ENCODE assay signal across 21 cellular contexts in genomic region chr15:41878355-41878699, GRCh38. TPM values are rescaled to one million over a fixed set of nuclear protein-coding genes. Genes with fewer than 3 reads are reported as not detected.
A peak's percentile ranks its signal among the peaks of the same experiment; 100 is the strongest.
DNase-seq lines count a peak whose midpoint lies in the region; ATAC-seq and TF ChIP-seq lines count a peak whose summit lies in the region.
"Had no signal": no experiment of that assay in that cellular context is flagged by ENCODE, and none has a peak within 500 bp of the region (broad histone marks: within the 10 kb centered on the region; RNA-seq: fewer than 3 reads in every experiment).

No MANE protein-coding gene starts in this region.

- peaks cover 3% of the 10 kb centered on the region for H3K36me3 Mint-ChIP-seq in activated CD4-positive, alpha-beta T cell treated with anti-CD3 and anti-CD28 coated beads, Interleukin-2, amount 10 ng/mL, durations not matched to agents 24 days and 14 days (ENCODE audit: low read depth)
- peaks cover 1% of the 10 kb centered on the region for H3K36me3 Mint-ChIP-seq in activated CD4-positive, alpha-beta memory T cell treated with anti-CD3 and anti-CD28 coated beads for 36 hours
- H3K36me3 Mint-ChIP-seq: activated CD8-positive, alpha-beta memory T cell treated with anti-CD3 and anti-CD28 coated beads, Interleukin-2, amount 10 ng/mL, durations not matched to agents 7 days and 5 days; activated naive CD8-positive, alpha-beta T cell treated with anti-CD3 and anti-CD28 coated beads, Interleukin-2, amount 10 ng/mL, durations not matched to agents 7 days and 5 days; IgD-negative memory B cell had no signal

- TF ChIP-seq CTCF in RWPE1 (conservative IDR thresholded peaks at IDR 0.05; ENCODE audit: low read depth) (no peak), lung (IDR thresholded peaks at IDR 0.05; ENCODE audit: control extremely low read depth, extremely low read depth) (no peak), thyroid gland (IDR thresholded peaks at IDR 0.05) (no peak)

- CTCF ChIA-PET in RWPE1 (lab: Yijun Ruan, JAX): no interaction called here
- CTCF ChIA-PET in activated CD4-positive, alpha-beta memory T cell treated with anti-CD3 and anti-CD28 coated beads for 36 hours (lab: Charles Lee): no interaction called here

- intact Hi-C loops in activated CD4-positive, alpha-beta T cell treated with anti-CD3 and anti-CD28 coated beads, Interleukin-2, amount 10 ng/mL, durations not matched to agents 24 days and 14 days (cut with micrococcal nuclease): no loop called here
- intact Hi-C loops in thyroid gland (cut with DNase I): no loop called here
- intact Hi-C loops in activated CD4-positive, alpha-beta memory T cell treated with anti-CD3 and anti-CD28 coated beads for 36 hours (cut with micrococcal nuclease): no loop called here

- H3K4me1 Mint-ChIP-seq in activated CD4-positive, alpha-beta T cell treated with anti-CD3 and anti-CD28 coated beads, Interleukin-2, amount 10 ng/mL, durations not matched to agents 24 days and 14 days: peaks cover 3% of the 10 kb centered on the region
- peaks cover 4% of the 10 kb centered on the region for H3K4me1 Mint-ChIP-seq in activated CD4-positive, alpha-beta memory T cell treated with anti-CD3 and anti-CD28 coated beads for 36 hours (ENCODE audit: low read depth)
- H3K4me1 Mint-ChIP-seq: activated naive CD8-positive, alpha-beta T cell treated with anti-CD3 and anti-CD28 coated beads, Interleukin-2, amount 10 ng/mL, durations not matched to agents 7 days and 5 days had no signal

- peaks cover 15% of the 10 kb centered on the region for H3K27me3 Mint-ChIP-seq in activated CD4-positive, alpha-beta T cell treated with anti-CD3 and anti-CD28 coated beads, Interleukin-2, amount 10 ng/mL, durations not matched to agents 24 days and 14 days
- H3K27me3 Mint-ChIP-seq in activated CD4-positive, alpha-beta memory T cell treated with anti-CD3 and anti-CD28 coated beads for 36 hours: peaks cover 7% of the 10 kb centered on the region

- ATAC-seq in lung (ENCODE audit: insufficient read depth, low FRiP score): no peak
- ATAC-seq: activated CD8-positive, alpha-beta memory T cell treated with anti-CD3 and anti-CD28 coated beads, Interleukin-2, amount 10 ng/mL, durations not matched to agents 7 days and 5 days; activated T-helper 17 cell treated with anti-CD3 and anti-CD28 coated beads, Interleukin-2, amount 50 U/mL, for 72 hours; gastroesophageal sphincter had no signal

- H3K27ac Mint-ChIP-seq in activated CD4-positive, alpha-beta T cell treated with anti-CD3 and anti-CD28 coated beads, Interleukin-2, amount 10 ng/mL, durations not matched to agents 24 days and 14 days: peak overlapping the region; percentile 37
- no peak overlapping the region for H3K27ac Mint-ChIP-seq in activated CD4-positive, alpha-beta memory T cell treated with anti-CD3 and anti-CD28 coated beads for 36 hours
- H3K27ac Mint-ChIP-seq: activated CD8-positive, alpha-beta memory T cell treated with anti-CD3 and anti-CD28 coated beads, Interleukin-2, amount 10 ng/mL, durations not matched to agents 7 days and 5 days; activated naive CD8-positive, alpha-beta T cell treated with anti-CD3 and anti-CD28 coated beads, Interleukin-2, amount 10 ng/mL, durations not matched to agents 7 days and 5 days; activated T-helper 17 cell treated with anti-CD3 and anti-CD28 coated beads, Interleukin-2, amount 50 U/mL, for 72 hours; IgD-negative memory B cell had no signal

- no peaks in the 10 kb centered on the region for H3K36me3 ChIP-seq in lung (ENCODE audit: control insufficient read depth in 2 of 2, insufficient read depth in 2 of 2, low read length in 2 of 2)
- H3K36me3 ChIP-seq in thyroid gland: no peaks in the 10 kb centered on the region
- H3K36me3 ChIP-seq: esophagus squamous epithelium, gastroesophageal sphincter, upper lobe of left lung had no signal

- H3K4me1 ChIP-seq in lung (ENCODE audit: control insufficient read depth in 2 of 2, insufficient read depth in 2 of 2, low read length in 2 of 2): peaks cover 0 to 2% of the 10 kb centered on the region in 2 donors
- peaks cover 35 to 44% of the 10 kb centered on the region in 2 donors for H3K4me1 ChIP-seq in thyroid gland

- H3K27me3 ChIP-seq in lung (ENCODE audit: control insufficient read depth, insufficient read depth) (no peaks in the 10 kb centered on the region), thyroid gland (no peaks in the 10 kb centered on the region)

- DNase-seq in activated CD4-positive, alpha-beta T cell treated with anti-CD3 and anti-CD28 coated beads, Interleukin-2, amount 10 ng/mL, durations not matched to agents 24 days and 14 days: no peak
- no peak for DNase-seq in activated CD4-positive, alpha-beta T cell treated with anti-CD3 and anti-CD28 coated beads for 48 hours
- no peak for DNase-seq in RWPE1 (ENCODE audit: low spot score)
- DNase-seq in lung (ENCODE audit: low spot score): peak; percentile 38
- DNase-seq in thyroid gland: peak; percentile 99
- DNase-seq in activated CD4-positive, alpha-beta memory T cell treated with anti-CD3 and anti-CD28 coated beads for 36 hours: no peak
- no peak for DNase-seq in SIG-M5 (lab: John Stamatoyannopoulos, UW)
- DNase-seq in A172 (ENCODE audit: low spot score): no peak
- DNase-seq: activated CD8-positive, alpha-beta memory T cell treated with anti-CD3 and anti-CD28 coated beads, Interleukin-2, amount 10 ng/mL, durations not matched to agents 7 days and 5 days; activated naive CD8-positive, alpha-beta T cell treated with anti-CD3 and anti-CD28 coated beads, Interleukin-2, amount 10 ng/mL, durations not matched to agents 7 days and 5 days; effector memory CD4-positive, alpha-beta T cell; esophagus squamous epithelium; H9; islet precursor cell; NCI-H1436; NCI-H2227 treated with DMSO at 0.1 percent for 48 hours; NCI-H774 had no signal

- H3K9me3 Mint-ChIP-seq in activated CD4-positive, alpha-beta T cell treated with anti-CD3 and anti-CD28 coated beads, Interleukin-2, amount 10 ng/mL, durations not matched to agents 24 days and 14 days: no peaks in the 10 kb centered on the region
- no peaks in the 10 kb centered on the region for H3K9me3 Mint-ChIP-seq in activated CD4-positive, alpha-beta memory T cell treated with anti-CD3 and anti-CD28 coated beads for 36 hours
- H3K9me3 Mint-ChIP-seq: activated naive CD8-positive, alpha-beta T cell treated with anti-CD3 and anti-CD28 coated beads, Interleukin-2, amount 10 ng/mL, durations not matched to agents 7 days and 5 days; activated T-helper 17 cell treated with anti-CD3 and anti-CD28 coated beads, Interleukin-2, amount 50 U/mL, for 72 hours; H9 had no signal

- H3K9me3 ChIP-seq in lung (ENCODE audit: control insufficient read depth in 2 of 2, insufficient read depth in 1 of 2, low read length in 1 of 2) (no peaks in the 10 kb centered on the region), thyroid gland (no peaks in the 10 kb centered on the region)
- H3K9me3 ChIP-seq: esophagus squamous epithelium, gastroesophageal sphincter, upper lobe of left lung had no signal

- POLR2A ChIA-PET in RWPE1 (lab: Yijun Ruan, JAX; ENCODE audit: low non-redundant PET): no interaction called here
- POLR2A ChIA-PET in activated CD4-positive, alpha-beta memory T cell treated with anti-CD3 and anti-CD28 coated beads for 36 hours (lab: Charles Lee): no interaction called here

- peak overlapping the region; percentile 12; the same call in 1 of the 2 replicates for H3K27ac ChIP-seq in RWPE1
- H3K27ac ChIP-seq in lung (ENCODE audit: low read depth in 1 of 2, low read length in 1 of 2): no peak overlapping the region
- peak overlapping the region; percentile 25 to 56 (median 52) for H3K27ac ChIP-seq in thyroid gland
- H3K27ac ChIP-seq: esophagus squamous epithelium, gastroesophageal sphincter, upper lobe of left lung had no signal

- no peak for TF ChIP-seq POLR2A in thyroid gland (IDR thresholded peaks at IDR 0.05)

- WGBS in lung, 2 donors: 78 to 84% methylated on average over 10 of the region's 10 CpGs
- 12 to 40% methylated on average over 1 to 9 of the region's 10 CpGs for WGBS in thyroid gland, 2 donors

- H3K4me3 Mint-ChIP-seq in activated CD4-positive, alpha-beta T cell treated with anti-CD3 and anti-CD28 coated beads, Interleukin-2, amount 10 ng/mL, durations not matched to agents 24 days and 14 days: no peak overlapping the region
- no peak overlapping the region for H3K4me3 Mint-ChIP-seq in activated CD4-positive, alpha-beta memory T cell treated with anti-CD3 and anti-CD28 coated beads for 36 hours
- H3K4me3 Mint-ChIP-seq: activated CD8-positive, alpha-beta memory T cell treated with anti-CD3 and anti-CD28 coated beads, Interleukin-2, amount 10 ng/mL, durations not matched to agents 7 days and 5 days; activated naive CD8-positive, alpha-beta T cell treated with anti-CD3 and anti-CD28 coated beads, Interleukin-2, amount 10 ng/mL, durations not matched to agents 7 days and 5 days; activated T-helper 17 cell treated with anti-CD3 and anti-CD28 coated beads, Interleukin-2, amount 50 U/mL, for 72 hours; H9; IgD-negative memory B cell had no signal

- no peak overlapping the region for H3K4me3 ChIP-seq in lung
- no peak overlapping the region for H3K4me3 ChIP-seq in thyroid gland (replicated peaks in 1 of 3)
- H3K4me3 ChIP-seq: esophagus squamous epithelium, gastroesophageal sphincter, upper lobe of left lung had no signal

RNA-seq across cellular contexts. Expression of gene SPTBN5, which starts 15.5 kb away (rescaled TPM):
- total RNA-seq in activated CD4-positive, alpha-beta T cell treated with anti-CD3 and anti-CD28 coated beads, Interleukin-2, amount 10 ng/mL, durations not matched to agents 24 days and 14 days: 0.64 and 0.65 TPM in 2 replicates
- 1 to 10 TPM; 1.6 to 2.0 TPM for total RNA-seq in lung
- 1 to 10 TPM; 1.8 to 3.5 TPM for polyA plus RNA-seq in lung
- total RNA-seq in thyroid gland: 1 to 10 TPM in 3 of 4 donors, under 1 TPM in 1; 0.40 to 2.5 (median 1.8) TPM
- 1 to 10 TPM in 1 of 2 experiments, under 1 TPM in 1; 0.88 to 1.6 TPM for total RNA-seq in activated CD4-positive, alpha-beta memory T cell treated with anti-CD3 and anti-CD28 coated beads for 36 hours
- total RNA-seq in A172 (2014; rRNA removed; shearing (Covaris generic)): 0.16 and 0.22 TPM in 2 replicates
- polyA plus RNA-seq: IgD-negative memory B cell had no signal

RNA-seq across cellular contexts. Expression of gene PLA2G4B, which starts 39.7 kb away (rescaled TPM):
- 8.5 and 8.8 TPM in 2 replicates for total RNA-seq in activated CD4-positive, alpha-beta T cell treated with anti-CD3 and anti-CD28 coated beads, Interleukin-2, amount 10 ng/mL, durations not matched to agents 24 days and 14 days
- total RNA-seq in lung (10 to 100 TPM in 1 of 2 donors, 1 to 10 TPM in 1; 8.4 to 12.8 TPM), thyroid gland (10 to 100 TPM in 1 of 4 donors, 1 to 10 TPM in 3; 6.2 to 13.0 (median 8.6) TPM)
- 10 to 100 TPM in 1 of 2 donors, 1 to 10 TPM in 1; 5.7 to 13.0 TPM for polyA plus RNA-seq in lung
- 1 to 10 TPM; 6.0 to 9.9 TPM for total RNA-seq in activated CD4-positive, alpha-beta memory T cell treated with anti-CD3 and anti-CD28 coated beads for 36 hours
- total RNA-seq in A172 (2014; rRNA removed; shearing (Covaris generic)): 0.57 and 0.84 TPM in 2 replicates

RNA-seq across cellular contexts. Expression of gene JMJD7, which starts 50.4 kb away (rescaled TPM):
- total RNA-seq in activated CD4-positive, alpha-beta T cell treated with anti-CD3 and anti-CD28 coated beads, Interleukin-2, amount 10 ng/mL, durations not matched to agents 24 days and 14 days: 18.3 and 20.1 TPM in 2 replicates
- total RNA-seq in lung: 10 to 100 TPM; 13.2 to 28.1 TPM
- 10 to 100 TPM; 16.6 to 26.0 TPM for polyA plus RNA-seq in lung
- total RNA-seq in thyroid gland: 10 to 100 TPM; 18.8 to 36.6 (median 28.3) TPM
- total RNA-seq in activated CD4-positive, alpha-beta memory T cell treated with anti-CD3 and anti-CD28 coated beads for 36 hours: 10 to 100 TPM; 17.9 to 24.8 TPM
- total RNA-seq in A172 (2014; rRNA removed; shearing (Covaris generic)): 2.2 and 2.5 TPM in 2 replicates

Comparison
In these comparisons a context has a peak if more than half of its experiments do, and no peak if none do; other contexts are left out.
1. DNase-seq: peak in lung (single experiment) and thyroid gland (2 of 2); none in activated CD4-positive, alpha-beta T cell treated with anti-CD3 and anti-CD28 coated beads, Interleukin-2, amount 10 ng/mL, durations not matched to agents 24 days and 14 days (single experiment), activated CD4-positive, alpha-beta T cell treated with anti-CD3 and anti-CD28 coated beads for 48 hours (single experiment), RWPE1 (single experiment), activated CD4-positive, alpha-beta memory T cell treated with anti-CD3 and anti-CD28 coated beads for 36 hours (single experiment), SIG-M5 (single experiment) and A172 (single experiment).
2. H3K27ac ChIP-seq: peak in RWPE1 (single experiment) and thyroid gland (3 of 3); none in lung (0 of 2).